Comparison of ENCODE assay signal across 11 cellular contexts in genomic region chr6:44054635-44055559, GRCh38.
DNase-seq lines count a peak whose midpoint lies in the region; ATAC-seq and TF ChIP-seq lines count a peak whose summit lies in the region.
"Had no signal": no experiment of that assay in that cellular context is flagged by ENCODE, and none has a peak within 500 bp of the region (broad histone marks: within the 10 kb centered on the region; RNA-seq: fewer than 3 reads in every experiment).

No MANE protein-coding gene starts in this region.

- 0 out of 2 replicates have a peak, but pooled peaks cover 21% of the 10 kb centered on the region for H3K79me2 ChIP-seq in PC-9 (ENCODE audit: low read depth)

- peaks cover 36% of the 10 kb centered on the region for H3K4me1 Mint-ChIP-seq in endothelial cell (ENCODE audit: unreplicated experiment)

- H3K27me3 Mint-ChIP-seq in endothelial cell (ENCODE audit: unreplicated experiment) = peaks cover 18% of the 10 kb centered on the region

- no peak overlapping the region for H2AFZ ChIP-seq in PC-9

- POLR2A ChIA-PET in BJ (lab: Charles Lee) (interaction anchor here (0.6 kb wide), 2 partner anchors 283 to 301 kb away, joined by 3 to 8 read pairs; no protein-coding TSS in a partner anchor), PC-9 (lab: Charles Lee; ENCODE audit: unreplicated experiment) (interaction anchor here (0.5 kb wide), 1 partner anchor 1943 kb away, joined by 3 read pairs; no protein-coding TSS in a partner anchor)

- no peaks in the 10 kb centered on the region for H3K36me3 ChIP-seq in BJ (ENCODE audit: control insufficient read depth, insufficient read depth, low read length)
- H3K36me3 ChIP-seq in PC-9 (ENCODE audit: low read depth) = peaks cover 2% of the 10 kb centered on the region; the same call in 1 of the 2 replicates
- no peaks in the 10 kb centered on the region for H3K36me3 ChIP-seq in mucosa of descending colon (ENCODE audit: low read depth)
- no peaks in the 10 kb centered on the region for H3K36me3 ChIP-seq in esophagus squamous epithelium

- H3K27ac ChIP-seq in PC-9 = peak overlapping the region; percentile 96
- peak overlapping the region in 1 of 4 donors; percentile 7 for H3K27ac ChIP-seq in esophagus squamous epithelium

- 71 to 83% methylated on average over 5 to 8 of the region's 8 CpGs for WGBS in esophagus squamous epithelium, 2 donors

- peak overlapping the region; percentile 78 for H3K4me2 ChIP-seq in PC-9

- H3K9me3 ChIP-seq in PC-9 (ENCODE audit: insufficient read depth, low read depth) (no peaks in the 10 kb centered on the region), mucosa of descending colon (no peaks in the 10 kb centered on the region), esophagus squamous epithelium (peaks cover 0 to 3% (median 0%) of the 10 kb centered on the region in 3 donors)

- no peak for TF ChIP-seq POLR2A in esophagus squamous epithelium (IDR thresholded peaks at IDR 0.05)

- H3K4me1 ChIP-seq in PC-9 (replicated peaks; ENCODE audit: insufficient read depth) = peaks cover 97% of the 10 kb centered on the region
- peaks cover 7% of the 10 kb centered on the region for H3K4me1 ChIP-seq in mucosa of descending colon (ENCODE audit: low read depth)
- H3K4me1 ChIP-seq in esophagus squamous epithelium = peaks cover 38 to 83% (median 57%) of the 10 kb centered on the region in 3 donors

- H3K27me3 ChIP-seq in BJ (ENCODE audit: control insufficient read depth, insufficient read depth, low read length) = no peaks in the 10 kb centered on the region
- H3K27me3 ChIP-seq in PC-9 (ENCODE audit: insufficient read depth, low read depth) = no peaks in the 10 kb centered on the region
- no peaks in the 10 kb centered on the region for H3K27me3 ChIP-seq in esophagus squamous epithelium

- H3K27ac Mint-ChIP-seq in endothelial cell (ENCODE audit: unreplicated experiment) = peak overlapping the region; percentile 95

- peaks cover 82% of the 10 kb centered on the region for H3F3A ChIP-seq in PC-9 (ENCODE audit: insufficient read depth, low read depth)

- intact Hi-C loops in PC-9 (cut with micrococcal nuclease; ENCODE audit: unreplicated experiment) = loop anchor here (5.0 kb wide), 1 partner anchor 128 kb away; no protein-coding TSS in a partner anchor
- intact Hi-C loops in mucosa of descending colon (cut with DNase I, micrococcal nuclease) = no loop called here
- intact Hi-C loops in esophagus squamous epithelium (cut with DNase I) = no loop called here

- no peaks in the 10 kb centered on the region for H4K20me1 ChIP-seq in PC-9 (ENCODE audit: insufficient read depth)

- DNase-seq in BJ (ENCODE audit: low read depth) (peak; percentile 76), PC-9 (no peak), endothelial cell (ENCODE audit: low spot score) (no peak), mucosa of descending colon (peak in 2 of 3 donors; percentile 9 to 50), esophagus squamous epithelium (lab: John Stamatoyannopoulos, UW) (no peak), HuH-7.5 (ENCODE audit: low spot score) (no peak), HPDE6-E6E7 (ENCODE audit: extremely low spot score) (no peak)
- DNase-seq: activated T-cell treated with anti-CD3 and anti-CD28 coated beads, Interleukin-2, amount 50 U/mL, for 1 hour; NCI-H1048; NCI-H69 had no signal

- H3K4me3 Mint-ChIP-seq in endothelial cell (ENCODE audit: unreplicated experiment) = no peak overlapping the region

- no peak overlapping the region for H3K4me3 ChIP-seq in BJ (ENCODE audit: low read depth, low read length)
- H3K4me3 ChIP-seq in PC-9 = no peak overlapping the region
- no peak overlapping the region for H3K4me3 ChIP-seq in mucosa of descending colon
- H3K4me3 ChIP-seq in esophagus squamous epithelium = no peak overlapping the region

- H3K9me3 Mint-ChIP-seq in endothelial cell (ENCODE audit: unreplicated experiment) = no peaks in the 10 kb centered on the region

- H3K9me2 ChIP-seq in PC-9 (ENCODE audit: insufficient read depth) = no peaks in the 10 kb centered on the region

- BruUV-seq in PC-9 (replicated peaks; lab: Mats Ljungman, UMichigan) = no TSS peak

- TF ChIP-seq CTCF in BJ (IDR thresholded peaks at IDR 0.05; ENCODE audit: insufficient read depth, low read depth, low read length) = 0 out of 2 replicates have a peak, but pooled peaks have one; percentile 15
- TF ChIP-seq CTCF in PC-9 (conservative IDR thresholded peaks at IDR 0.05) = no peak
- no peak for TF ChIP-seq CTCF in endothelial cell (IDR thresholded peaks at IDR 0.05; ENCODE audit: unreplicated experiment)
- TF ChIP-seq CTCF in mucosa of descending colon (IDR thresholded peaks at IDR 0.05) = no peak
- no peak for TF ChIP-seq CTCF in esophagus squamous epithelium (IDR thresholded peaks at IDR 0.05)

- no peak for ATAC-seq in mucosa of descending colon
- ATAC-seq in GM19023 (IDR thresholded peaks at IDR 0.05; ENCODE audit: unreplicated experiment) = no peak

- no peaks in the 10 kb centered on the region for H3K36me3 Mint-ChIP-seq in endothelial cell (ENCODE audit: low read depth, unreplicated experiment)

- CTCF ChIA-PET in BJ (lab: Yijun Ruan, JAX) (interaction anchor here (1.2 to 2.2 kb wide), 4 partner anchors 24 to 286 kb away, joined by 3 to 11 read pairs (median 4); no protein-coding TSS in a partner anchor), PC-9 (lab: Charles Lee) (no interaction called here)

Comparison
In these comparisons a context has a peak if more than half of its experiments do, and no peak if none do; other contexts are left out.
1. DNase-seq: peak in BJ (single experiment) and mucosa of descending colon (2 of 3); none in PC-9 (0 of 2), endothelial cell (single experiment), esophagus squamous epithelium (single experiment), HuH-7.5 (single experiment) and HPDE6-E6E7 (single experiment).